8 cellular contexts compared by ENCODE assay signal in genomic region chr11:35214792-35215193, GRCh38.
A peak's percentile ranks its signal among the peaks of the same experiment; 100 is the strongest.
DNase-seq lines count a peak whose midpoint lies in the region; ATAC-seq lines count a peak whose summit lies in the region.

No MANE protein-coding gene starts in this region.

- H3K4me3 Mint-ChIP-seq in activated T-cell treated with anti-CD3 and anti-CD28 coated beads, Interleukin-2, amount 50 U/mL, for 4 hours = peak overlapping the region; percentile 11

- peak; percentile 41 to 56 for DNase-seq in activated CD4-positive, alpha-beta T cell treated with anti-CD3 and anti-CD28 coated beads for 4 hours
- no peak for DNase-seq in activated CD4-positive, alpha-beta T cell treated with anti-CD3 and anti-CD28 coated beads for 1 hour
- DNase-seq in activated T-cell treated with anti-CD3 and anti-CD28 coated beads, Interleukin-2, amount 50 U/mL, for 4 hours = peak; percentile 41
- DNase-seq in iPS-NIHi11 (ENCODE audit: low spot score) (peak; percentile 25), stromal cell of bone marrow (ENCODE audit: low read depth) (peak; percentile 98)

- ATAC-seq in activated T-cell treated with anti-CD3 and anti-CD28 coated beads, Interleukin-2, amount 50 U/mL, for 4 hours = peak; percentile 88 to 91
- no peak for ATAC-seq in GM21619 (IDR thresholded peaks at IDR 0.05; ENCODE audit: unreplicated experiment)
- no peak for ATAC-seq in GM18867 (IDR thresholded peaks at IDR 0.05; ENCODE audit: unreplicated experiment)
- ATAC-seq in HG03354 (IDR thresholded peaks at IDR 0.05; ENCODE audit: poor library complexity, severe bottlenecking, unreplicated experiment) = no peak

- H3K27me3 Mint-ChIP-seq in activated T-cell treated with anti-CD3 and anti-CD28 coated beads, Interleukin-2, amount 50 U/mL, for 4 hours (ENCODE audit: low read depth) = no peaks in the 10 kb centered on the region

- H3K4me1 Mint-ChIP-seq in activated T-cell treated with anti-CD3 and anti-CD28 coated beads, Interleukin-2, amount 50 U/mL, for 4 hours (ENCODE audit: low read depth) = peaks cover 68% of the 10 kb centered on the region

- H3K9me3 Mint-ChIP-seq in activated T-cell treated with anti-CD3 and anti-CD28 coated beads, Interleukin-2, amount 50 U/mL, for 4 hours = peaks cover 6% of the 10 kb centered on the region

- peaks cover 76% of the 10 kb centered on the region for H3K36me3 Mint-ChIP-seq in activated T-cell treated with anti-CD3 and anti-CD28 coated beads, Interleukin-2, amount 50 U/mL, for 4 hours (ENCODE audit: insufficient read depth)

Comparison
In these comparisons a context has a peak if more than half of its experiments do, and no peak if none do; other contexts are left out.
1. ATAC-seq: peak in activated T-cell treated with anti-CD3 and anti-CD28 coated beads, Interleukin-2, amount 50 U/mL, for 4 hours (2 of 2); none in GM21619 (single experiment), GM18867 (single experiment) and HG03354 (single experiment).